7 cellular contexts compared by ENCODE assay signal in the genomic region with DNA sequence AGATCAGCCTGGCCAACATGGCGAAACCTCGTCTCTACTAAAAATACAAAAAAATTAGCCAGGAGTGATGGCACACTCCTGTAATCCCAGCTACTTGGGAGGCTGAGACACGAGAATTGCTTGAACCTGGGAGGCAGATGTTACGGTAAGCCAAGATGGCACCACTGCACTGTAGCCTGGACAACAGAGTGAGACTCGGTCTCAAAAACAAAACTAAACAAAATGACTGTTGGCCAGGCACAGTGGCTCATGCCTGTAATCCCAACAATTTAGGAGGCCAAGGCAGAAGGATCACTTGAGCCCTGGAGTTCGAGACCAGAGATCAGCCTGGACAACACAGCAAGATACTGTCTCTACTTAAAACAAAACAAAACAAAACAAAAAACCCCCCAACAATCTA. TPM values are rescaled to one million over a fixed set of nuclear protein-coding genes. Genes with fewer than 3 reads are reported as not detected.
"Had no signal": no experiment of that assay in that cellular context is flagged by ENCODE, and none has a peak within 500 bp of the region (broad histone marks: within the 10 kb centered on the region; RNA-seq: fewer than 3 reads in every experiment).

No MANE protein-coding gene starts in this region.

RNA-seq across cellular contexts. Expression of gene FKBP1B, which starts 6.4 kb away (rescaled TPM):
- total RNA-seq: NCI-H460 had no signal

RNA-seq across cellular contexts. Expression of gene MFSD2B, which starts 33.2 kb away (rescaled TPM):
- total RNA-seq: LHCN-M2, PC-3, Peyer's patch, Right ventricle myocardium superior, SJSA1 had no signal
- polyA plus RNA-seq: SK-N-SH had no signal
